Comparison of ENCODE assay signal across 14 cellular contexts in the genomic region with DNA sequence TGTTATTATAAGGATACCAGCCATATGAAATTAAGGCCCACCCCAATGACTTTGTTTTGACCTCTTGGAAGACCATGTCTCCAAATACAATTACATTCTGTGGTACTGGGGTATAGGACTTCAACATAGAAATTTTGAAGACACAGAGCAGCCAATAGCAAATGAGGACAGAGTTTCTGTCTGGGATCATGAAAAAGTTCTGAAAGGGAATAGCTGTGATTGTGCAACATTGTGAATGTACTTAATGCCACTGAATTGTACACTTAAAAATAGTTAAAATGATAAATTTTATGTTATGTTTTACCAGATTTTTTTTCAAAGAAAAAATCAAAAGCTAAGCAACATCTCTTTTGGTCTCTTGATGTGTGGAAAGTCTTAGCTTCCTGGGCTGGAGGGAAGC.
"Had no signal": no experiment of that assay in that cellular context is flagged by ENCODE, and none has a peak within 500 bp of the region (broad histone marks: within the 10 kb centered on the region; RNA-seq: fewer than 3 reads in every experiment).

No MANE protein-coding gene starts in this region.

- H3K4me3 ChIP-seq: coronary artery, ovary, psoas muscle, testis had no signal

- ATAC-seq: activated T-cell treated with anti-CD3 and anti-CD28 coated beads, Interleukin-2, amount 50 U/mL, for 72 hours; naive thymus-derived CD8-positive, alpha-beta T cell; psoas muscle; stimulated activated effector memory CD8-positive, alpha-beta T cell treated with anti-CD3 and anti-CD28 coated beads, Interleukin-12 subunit alpha, Interleukin-12 subunit beta, amount 100 ng/mL, for 72 hours had no signal

- H3K27ac ChIP-seq: coronary artery, ovary, psoas muscle, testis had no signal

- DNase-seq: activated CD4-positive, alpha-beta T cell treated with anti-CD3 and anti-CD28 coated beads, Interleukin-2, amount 50 U/mL, for 4 hours; activated gamma-delta T cell; activated T-cell treated with anti-CD3 and anti-CD28 coated beads, Interleukin-2, amount 50 U/mL, for 72 hours; foreskin melanocyte; kidney glomerular epithelial cell; mesendoderm; naive thymus-derived CD8-positive, alpha-beta T cell; ovary; psoas muscle; stimulated activated CD4-positive, alpha-beta T cell treated with anti-CD3 and anti-CD28 coated beads, Interleukin-4, amount 100 ng/mL, for 24 hours; SW 1271; testis had no signal

- H3K27me3 ChIP-seq: ovary, testis had no signal

- H3K9me3 ChIP-seq: ovary, psoas muscle, testis had no signal

- H3K36me3 ChIP-seq: ovary had no signal

- H3K4me1 ChIP-seq: psoas muscle, testis had no signal
